Comparison of ENCODE assay signal across 8 cellular contexts in genomic region chr21:44880762-44881585, GRCh38. TPM values are rescaled to one million over a fixed set of nuclear protein-coding genes. Genes with fewer than 3 reads are reported as not detected.
DNase-seq lines count a peak whose midpoint lies in the region; ATAC-seq and TF ChIP-seq lines count a peak whose summit lies in the region.

No MANE protein-coding gene starts in this region.

- TF ChIP-seq POLR2A in GM19099 (IDR thresholded peaks at IDR 0.05; ENCODE audit: extremely low read depth, insufficient read length, low read depth) = peak; percentile 10

- TF ChIP-seq CTCF in epithelial cell of esophagus (IDR thresholded peaks at IDR 0.05; ENCODE audit: insufficient read depth, low read depth, low read length, missing control alignments) = no peak

- DNase-seq in RPMI7951 (ENCODE audit: low read depth) = peak; percentile 53
- DNase-seq in epithelial cell of esophagus (ENCODE audit: low read depth) = peak; percentile 29
- DNase-seq in renal cortical epithelial cell (ENCODE audit: low read depth) = peak; percentile 89
- DNase-seq in DMS153 (lab: John Stamatoyannopoulos, UW) = no peak

- no peak for ATAC-seq in HG03439 (IDR thresholded peaks at IDR 0.05; ENCODE audit: unreplicated experiment)
- no peak for ATAC-seq in GM19035 (IDR thresholded peaks at IDR 0.05; ENCODE audit: unreplicated experiment)
- no peak for ATAC-seq in HG02938 (IDR thresholded peaks at IDR 0.05; ENCODE audit: unreplicated experiment)

- H3K4me3 ChIP-seq in epithelial cell of esophagus (ENCODE audit: low read length) = no peak overlapping the region

RNA-seq across cellular contexts. Expression of gene PTTG1IP, which starts 7.5 kb away (rescaled TPM):
- 241 and 255 TPM in 2 replicates for total RNA-seq in RPMI7951 (2014; rRNA removed; shearing (Covaris generic))
- 617 and 707 TPM in 2 replicates for total RNA-seq in renal cortical epithelial cell

RNA-seq across cellular contexts. Expression of gene ITGB2, which starts 39.7 kb away (rescaled TPM):
- not detected in 2 replicates for total RNA-seq in RPMI7951 (2014; rRNA removed; shearing (Covaris generic))
- 6.1 and 8.8 TPM in 2 replicates for total RNA-seq in renal cortical epithelial cell

RNA-seq across cellular contexts. Expression of gene SLX9, which starts 58.9 kb away (rescaled TPM):
- 9.0 and 17.0 TPM in 2 replicates for total RNA-seq in RPMI7951 (2014; rRNA removed; shearing (Covaris generic))
- 23.0 and 24.1 TPM in 2 replicates for total RNA-seq in renal cortical epithelial cell
